11 cellular contexts compared by ENCODE assay signal in genomic region chr2:235505210-235505741, GRCh38. TPM values are rescaled to one million over a fixed set of nuclear protein-coding genes. Genes with fewer than 3 reads are reported as not detected.
A peak's percentile ranks its signal among the peaks of the same experiment; 100 is the strongest.
DNase-seq lines count a peak whose midpoint lies in the region; ATAC-seq and TF ChIP-seq lines count a peak whose summit lies in the region.
"Had no signal": no experiment of that assay in that cellular context is flagged by ENCODE, and none has a peak within 500 bp of the region (broad histone marks: within the 10 kb centered on the region; RNA-seq: fewer than 3 reads in every experiment).

No MANE protein-coding gene starts in this region.

- H3K4me2 ChIP-seq in OCI-LY7 (ENCODE audit: low read length) = no peak overlapping the region

- H3K36me3 Mint-ChIP-seq in endothelial cell (ENCODE audit: low read depth, unreplicated experiment) = no peaks in the 10 kb centered on the region
- peaks cover 3% of the 10 kb centered on the region for H3K36me3 Mint-ChIP-seq in mesothelial cell of epicardium

- H3K27ac Mint-ChIP-seq in endothelial cell (ENCODE audit: unreplicated experiment) (peak overlapping the region; percentile 86), mesothelial cell of epicardium (peak overlapping the region; percentile 23)
- H3K27ac Mint-ChIP-seq: activated T-cell treated with anti-CD3 and anti-CD28 coated beads, Interleukin-2, amount 50 U/mL, for 24 hours had no signal

- H3K36me3 ChIP-seq in cardiac muscle cell (no peaks in the 10 kb centered on the region), right atrium auricular region (no peaks in the 10 kb centered on the region), OCI-LY7 (ENCODE audit: insufficient read depth, low read length) (no peaks in the 10 kb centered on the region)
- H3K36me3 ChIP-seq: brain microvascular endothelial cell had no signal

- no peaks in the 10 kb centered on the region for H4K20me1 ChIP-seq in OCI-LY7 (ENCODE audit: insufficient read depth, low read length)

- no TSS peak for BruUV-seq in OCI-LY7 (replicated peaks; lab: Mats Ljungman, UMichigan)

- TF ChIP-seq CTCF in cardiac muscle cell (IDR thresholded peaks at IDR 0.05; ENCODE audit: low read depth, low read length) = no peak
- TF ChIP-seq CTCF in right atrium auricular region (IDR thresholded peaks at IDR 0.05) = no peak
- TF ChIP-seq CTCF in endothelial cell (IDR thresholded peaks at IDR 0.05; ENCODE audit: unreplicated experiment) = no peak
- TF ChIP-seq CTCF in mesothelial cell of epicardium (IDR thresholded peaks at IDR 0.05; ENCODE audit: unreplicated experiment) = no peak
- no peak for TF ChIP-seq CTCF in OCI-LY7 (conservative IDR thresholded peaks at IDR 0.05; ENCODE audit: low read length)

- H3K4me1 ChIP-seq in cardiac muscle cell (ENCODE audit: low read depth) = peaks cover 50% of the 10 kb centered on the region
- peaks cover 0 to 42% of the 10 kb centered on the region in 2 donors for H3K4me1 ChIP-seq in right atrium auricular region
- H3K4me1 ChIP-seq in OCI-LY7 (ENCODE audit: insufficient read depth, low read length, poor library complexity, severe bottlenecking) = no peaks in the 10 kb centered on the region

- ATAC-seq in GM18868 (IDR thresholded peaks at IDR 0.05; ENCODE audit: unreplicated experiment) = no peak

- DNase-seq in cardiac muscle cell (ENCODE audit: low read depth in 1 of 2, low spot score in 1 of 2) = peak in 1 of 2 donors; percentile 16
- no peak for DNase-seq in right atrium auricular region (ENCODE audit: low spot score)
- no peak for DNase-seq in endothelial cell (ENCODE audit: low spot score)
- no peak for DNase-seq in mesothelial cell of epicardium (ENCODE audit: low spot score in 2 of 2, unreplicated experiment in 2 of 2)
- no peak for DNase-seq in OCI-LY7 (ENCODE audit: low spot score)
- DNase-seq in 8988T = no peak
- DNase-seq in central memory CD4-positive, alpha-beta T cell = no peak
- DNase-seq: activated T-cell treated with anti-CD3 and anti-CD28 coated beads, Interleukin-2, amount 50 U/mL, for 24 hours; brain microvascular endothelial cell; NCI-H1048 had no signal

- CTCF ChIA-PET in OCI-LY7 (lab: Charles Lee; ENCODE audit: unreplicated experiment) = no interaction called here

- no peak overlapping the region for H2AFZ ChIP-seq in OCI-LY7 (ENCODE audit: low read length)

- H3K9me3 ChIP-seq in cardiac muscle cell (ENCODE audit: low read depth) = no peaks in the 10 kb centered on the region
- H3K9me3 ChIP-seq in right atrium auricular region = no peaks in the 10 kb centered on the region
- no peaks in the 10 kb centered on the region for H3K9me3 ChIP-seq in OCI-LY7 (ENCODE audit: low read length)

- H3K4me3 ChIP-seq in cardiac muscle cell (no peak overlapping the region), right atrium auricular region (no peak overlapping the region), OCI-LY7 (ENCODE audit: low read depth, low read length, poor library complexity, severe bottlenecking) (no peak overlapping the region)

- intact Hi-C loops in OCI-LY7 (cut with micrococcal nuclease; ENCODE audit: unreplicated experiment) = no loop called here

- H3K79me2 ChIP-seq in OCI-LY7 (ENCODE audit: insufficient read depth, low read depth, low read length) = no peaks in the 10 kb centered on the region

- H3K9me3 Mint-ChIP-seq in endothelial cell (ENCODE audit: unreplicated experiment) (no peaks in the 10 kb centered on the region), mesothelial cell of epicardium (peaks cover 3% of the 10 kb centered on the region)
- H3K9me3 Mint-ChIP-seq: activated T-cell treated with anti-CD3 and anti-CD28 coated beads, Interleukin-2, amount 50 U/mL, for 24 hours had no signal

- H3K9me2 ChIP-seq in OCI-LY7 (ENCODE audit: insufficient read depth, low read length) = no peaks in the 10 kb centered on the region

- peaks cover under 1% of the 10 kb centered on the region for H3K27me3 Mint-ChIP-seq in endothelial cell (ENCODE audit: unreplicated experiment)
- no peaks in the 10 kb centered on the region for H3K27me3 Mint-ChIP-seq in mesothelial cell of epicardium (ENCODE audit: low read depth)

- POLR2A ChIA-PET in OCI-LY7 (lab: Charles Lee) = interaction anchor here (0.6 kb wide), 1 partner anchor 231 kb away, joined by 3 read pairs; no protein-coding TSS in a partner anchor

- H3K4me3 Mint-ChIP-seq in endothelial cell (ENCODE audit: unreplicated experiment) (peak overlapping the region; percentile 67), mesothelial cell of epicardium (no peak overlapping the region)
- H3K4me3 Mint-ChIP-seq: activated T-cell treated with anti-CD3 and anti-CD28 coated beads, Interleukin-2, amount 50 U/mL, for 24 hours had no signal

- H3K27me3 ChIP-seq in cardiac muscle cell (no peaks in the 10 kb centered on the region), right atrium auricular region (no peaks in the 10 kb centered on the region)
- H3K27me3 ChIP-seq: brain microvascular endothelial cell had no signal

- H3K4me1 Mint-ChIP-seq in endothelial cell (ENCODE audit: unreplicated experiment) = peaks cover 45% of the 10 kb centered on the region
- peaks cover 33% of the 10 kb centered on the region for H3K4me1 Mint-ChIP-seq in mesothelial cell of epicardium

- H3K27ac ChIP-seq in cardiac muscle cell (peak overlapping the region; percentile 55), right atrium auricular region (no peak overlapping the region), OCI-LY7 (ENCODE audit: low read depth, low read length, poor library complexity, severe bottlenecking) (no peak overlapping the region)
- H3K27ac ChIP-seq: brain microvascular endothelial cell had no signal

RNA-seq across cellular contexts. Expression of gene AGAP1, which starts 11.4 kb away (rescaled TPM):
- 20.9 and 38.2 TPM in 2 replicates for total RNA-seq in cardiac muscle cell
- polyA plus RNA-seq in cardiac muscle cell = 8.6 and 10.5 TPM in 2 replicates
- total RNA-seq in right atrium auricular region = 10 to 100 TPM; 11.6 to 17.2 TPM
- total RNA-seq in endothelial cell (ENCODE audit: unreplicated experiment) = 43.9 TPM
- total RNA-seq in mesothelial cell of epicardium = 41.1 to 44.0 TPM (median 41.5 TPM) in 3 replicates
- total RNA-seq in OCI-LY7 (2014; rRNA removed; shearing (Covaris generic)) = not detected in 2 replicates
- total RNA-seq in OCI-LY7 (2022) = not detected in 2 replicates

Comparison
In these comparisons a context has a peak if more than half of its experiments do, and no peak if none do; other contexts are left out.
1. RNA of gene AGAP1, which starts 11.4 kb away (total RNA-seq): 41.1 to 44.0 TPM in mesothelial cell of epicardium, 43.9 TPM in endothelial cell (single experiment), 20.9 to 38.2 TPM in cardiac muscle cell and 11.6 to 17.2 TPM in right atrium auricular region; not detected in OCI-LY7; every median in the first group is over 10 times any median in the second.